8 cellular contexts compared by ENCODE assay signal in genomic region chr6:43924222-43924702, GRCh38.
DNase-seq lines count a peak whose midpoint lies in the region; ATAC-seq, FAIRE-seq and TF ChIP-seq lines count a peak whose summit lies in the region.

No MANE protein-coding gene starts in this region.

- peak overlapping the region; percentile 31 for H3K4me3 Mint-ChIP-seq in stimulated activated effector memory CD8-positive, alpha-beta T cell treated with anti-CD3 and anti-CD28 coated beads, Interleukin-12 subunit alpha, Interleukin-12 subunit beta, amount 100 ng/mL, for 72 hours
- H3K4me3 Mint-ChIP-seq in glutamatergic neuron (ENCODE audit: unreplicated experiment): no peak overlapping the region

- no peak for FAIRE-seq in GM19239 (lab: Jason Lieb, UNC)

- H3K36me3 Mint-ChIP-seq in stimulated activated effector memory CD8-positive, alpha-beta T cell treated with anti-CD3 and anti-CD28 coated beads, Interleukin-12 subunit alpha, Interleukin-12 subunit beta, amount 100 ng/mL, for 72 hours: no peaks in the 10 kb centered on the region
- H3K36me3 Mint-ChIP-seq in glutamatergic neuron (ENCODE audit: unreplicated experiment): no peaks in the 10 kb centered on the region

- DNase-seq in Ammon's horn (ENCODE audit: low spot score) (peak; percentile 62), KG1 (lab: John Stamatoyannopoulos, UW) (peak; percentile 52), left lobe of liver (ENCODE audit: low spot score) (no peak), putamen (ENCODE audit: low spot score) (no peak), GM19239 (ENCODE audit: insufficient read length, low spot score) (no peak), glutamatergic neuron (no peak)
- peak; percentile 79 for DNase-seq in activated CD8-positive, alpha-beta memory T cell treated with anti-CD3 and anti-CD28 coated beads, Interleukin-2, amount 50 U/mL, for 48 hours
- DNase-seq in stimulated activated effector memory CD8-positive, alpha-beta T cell treated with anti-CD3 and anti-CD28 coated beads, Interleukin-12 subunit alpha, Interleukin-12 subunit beta, amount 100 ng/mL, for 72 hours (ENCODE audit: low spot score in 2 of 2): peak; percentile 57 to 81

- peak overlapping the region; percentile 43 for H3K27ac Mint-ChIP-seq in stimulated activated effector memory CD8-positive, alpha-beta T cell treated with anti-CD3 and anti-CD28 coated beads, Interleukin-12 subunit alpha, Interleukin-12 subunit beta, amount 100 ng/mL, for 72 hours
- no peak overlapping the region for H3K27ac Mint-ChIP-seq in glutamatergic neuron (ENCODE audit: unreplicated experiment)

- TF ChIP-seq CTCF in glutamatergic neuron (IDR thresholded peaks at IDR 0.05; ENCODE audit: partially characterized antibody, unreplicated experiment): no peak

- H3K27me3 Mint-ChIP-seq in glutamatergic neuron (ENCODE audit: unreplicated experiment): peaks cover 4% of the 10 kb centered on the region

- no peaks in the 10 kb centered on the region for H3K9me3 Mint-ChIP-seq in stimulated activated effector memory CD8-positive, alpha-beta T cell treated with anti-CD3 and anti-CD28 coated beads, Interleukin-12 subunit alpha, Interleukin-12 subunit beta, amount 100 ng/mL, for 72 hours
- peaks cover 4% of the 10 kb centered on the region for H3K9me3 Mint-ChIP-seq in glutamatergic neuron (ENCODE audit: unreplicated experiment)

- peak; percentile 35 for ATAC-seq in left lobe of liver
- ATAC-seq in stimulated activated effector memory CD8-positive, alpha-beta T cell treated with anti-CD3 and anti-CD28 coated beads, Interleukin-12 subunit alpha, Interleukin-12 subunit beta, amount 100 ng/mL, for 72 hours: peak; percentile 94

- peaks cover 29% of the 10 kb centered on the region for H3K4me1 Mint-ChIP-seq in stimulated activated effector memory CD8-positive, alpha-beta T cell treated with anti-CD3 and anti-CD28 coated beads, Interleukin-12 subunit alpha, Interleukin-12 subunit beta, amount 100 ng/mL, for 72 hours
- H3K4me1 Mint-ChIP-seq in glutamatergic neuron (ENCODE audit: low read depth, unreplicated experiment): peaks cover 5% of the 10 kb centered on the region

Comparison
In these comparisons a context has a peak if more than half of its experiments do, and no peak if none do; other contexts are left out.
1. DNase-seq: peak in Ammon's horn (single experiment), KG1 (single experiment), activated CD8-positive, alpha-beta memory T cell treated with anti-CD3 and anti-CD28 coated beads, Interleukin-2, amount 50 U/mL, for 48 hours (single experiment) and stimulated activated effector memory CD8-positive, alpha-beta T cell treated with anti-CD3 and anti-CD28 coated beads, Interleukin-12 subunit alpha, Interleukin-12 subunit beta, amount 100 ng/mL, for 72 hours (2 of 2); none in left lobe of liver (single experiment), putamen (single experiment), GM19239 (single experiment) and glutamatergic neuron (single experiment).